In the genomic region with DNA sequence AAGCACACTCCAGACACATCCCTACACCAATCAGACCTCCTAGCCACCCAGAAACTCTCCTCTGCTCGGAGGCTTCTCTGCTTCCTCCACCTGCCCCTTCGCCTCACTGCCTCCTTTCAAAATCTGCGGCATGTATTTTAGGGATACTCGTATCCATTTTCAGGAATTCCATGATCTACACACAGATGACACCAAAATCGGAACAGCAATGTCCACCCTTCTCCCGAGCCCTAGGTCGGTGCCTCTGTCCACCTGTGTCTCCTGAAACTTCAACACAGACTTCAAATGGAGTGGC, we compare ENCODE assay signal across 2 cellular contexts.
TF ChIP-seq lines count a peak whose summit lies in the region.

No MANE protein-coding gene starts in this region.

TF ChIP-seq in SK-N-SH, 30 proteins besides CTCF, POLR2A, EP300 and RAD21 (continued from another document):
- TF ChIP-seq, protein P1, sequence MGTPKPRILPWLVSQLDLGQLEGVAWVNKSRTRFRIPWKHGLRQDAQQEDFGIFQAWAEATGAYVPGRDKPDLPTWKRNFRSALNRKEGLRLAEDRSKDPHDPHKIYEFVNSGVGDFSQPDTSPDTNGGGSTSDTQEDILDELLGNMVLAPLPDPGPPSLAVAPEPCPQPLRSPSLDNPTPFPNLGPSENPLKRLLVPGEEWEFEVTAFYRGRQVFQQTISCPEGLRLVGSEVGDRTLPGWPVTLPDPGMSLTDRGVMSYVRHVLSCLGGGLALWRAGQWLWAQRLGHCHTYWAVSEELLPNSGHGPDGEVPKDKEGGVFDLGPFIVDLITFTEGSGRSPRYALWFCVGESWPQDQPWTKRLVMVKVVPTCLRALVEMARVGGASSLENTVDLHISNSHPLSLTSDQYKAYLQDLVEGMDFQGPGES (IDR thresholded peaks at IDR 0.05; ENCODE audit: low read depth, low read length) = no peak
- TF ChIP-seq RCOR1 (IDR thresholded peaks at IDR 0.05; ENCODE audit: low read length) (no peak), TAF1 (IDR thresholded peaks at IDR 0.05; ENCODE audit: borderline replicate concordance, low read depth, low read length) (no peak), FOXJ3 (CRISPR knock-in tag; IDR thresholded peaks at IDR 0.05) (no peak), CHD2 (IDR thresholded peaks at IDR 0.05; ENCODE audit: low read length, partially characterized antibody) (no peak), POLR2AphosphoS5 (IDR thresholded peaks at IDR 0.05; ENCODE audit: low read depth, low read length) (no peak), SMC3 (IDR thresholded peaks at IDR 0.05; ENCODE audit: low read depth, low read length) (no peak), MXI1 (IDR thresholded peaks at IDR 0.05; ENCODE audit: low read depth, low read length) (no peak), SIN3A (IDR thresholded peaks at IDR 0.05; ENCODE audit: borderline replicate concordance, low read depth, low read length) (no peak)
- TF ChIP-seq, protein P2, sequence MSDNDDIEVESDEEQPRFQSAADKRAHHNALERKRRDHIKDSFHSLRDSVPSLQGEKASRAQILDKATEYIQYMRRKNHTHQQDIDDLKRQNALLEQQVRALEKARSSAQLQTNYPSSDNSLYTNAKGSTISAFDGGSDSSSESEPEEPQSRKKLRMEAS (IDR thresholded peaks at IDR 0.05; ENCODE audit: low read depth) = no peak

TF ChIP-seq in SK-N-SH treated with all-trans-retinoic acid at 6 μM for 48 hours, 23 proteins besides CTCF, POLR2A, EP300 and RAD21 (continued from another document):
- TF ChIP-seq, protein P3, sequence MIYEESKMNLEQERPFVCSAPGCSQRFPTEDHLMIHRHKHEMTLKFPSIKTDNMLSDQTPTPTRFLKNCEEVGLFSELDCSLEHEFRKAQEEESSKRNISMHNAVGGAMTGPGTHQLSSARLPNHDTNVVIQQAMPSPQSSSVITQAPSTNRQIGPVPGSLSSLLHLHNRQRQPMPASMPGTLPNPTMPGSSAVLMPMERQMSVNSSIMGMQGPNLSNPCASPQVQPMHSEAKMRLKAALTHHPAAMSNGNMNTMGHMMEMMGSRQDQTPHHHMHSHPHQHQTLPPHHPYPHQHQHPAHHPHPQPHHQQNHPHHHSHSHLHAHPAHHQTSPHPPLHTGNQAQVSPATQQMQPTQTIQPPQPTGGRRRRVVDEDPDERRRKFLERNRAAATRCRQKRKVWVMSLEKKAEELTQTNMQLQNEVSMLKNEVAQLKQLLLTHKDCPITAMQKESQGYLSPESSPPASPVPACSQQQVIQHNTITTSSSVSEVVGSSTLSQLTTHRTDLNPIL (CRISPR knock-in tag; IDR thresholded peaks at IDR 0.05; ENCODE audit: low read depth) = no peak
- TF ChIP-seq, protein P4, sequence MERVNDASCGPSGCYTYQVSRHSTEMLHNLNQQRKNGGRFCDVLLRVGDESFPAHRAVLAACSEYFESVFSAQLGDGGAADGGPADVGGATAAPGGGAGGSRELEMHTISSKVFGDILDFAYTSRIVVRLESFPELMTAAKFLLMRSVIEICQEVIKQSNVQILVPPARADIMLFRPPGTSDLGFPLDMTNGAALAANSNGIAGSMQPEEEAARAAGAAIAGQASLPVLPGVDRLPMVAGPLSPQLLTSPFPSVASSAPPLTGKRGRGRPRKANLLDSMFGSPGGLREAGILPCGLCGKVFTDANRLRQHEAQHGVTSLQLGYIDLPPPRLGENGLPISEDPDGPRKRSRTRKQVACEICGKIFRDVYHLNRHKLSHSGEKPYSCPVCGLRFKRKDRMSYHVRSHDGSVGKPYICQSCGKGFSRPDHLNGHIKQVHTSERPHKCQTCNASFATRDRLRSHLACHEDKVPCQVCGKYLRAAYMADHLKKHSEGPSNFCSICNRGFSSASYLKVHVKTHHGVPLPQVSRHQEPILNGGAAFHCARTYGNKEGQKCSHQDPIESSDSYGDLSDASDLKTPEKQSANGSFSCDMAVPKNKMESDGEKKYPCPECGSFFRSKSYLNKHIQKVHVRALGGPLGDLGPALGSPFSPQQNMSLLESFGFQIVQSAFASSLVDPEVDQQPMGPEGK (CRISPR knock-in tag; IDR thresholded peaks at IDR 0.05; ENCODE audit: borderline replicate concordance) = no peak
- TF ChIP-seq ZNF70 (CRISPR knock-in tag; IDR thresholded peaks at IDR 0.05) (no peak), ZFP30 (CRISPR knock-in tag; IDR thresholded peaks at IDR 0.05) (no peak), ZNF8 (CRISPR knock-in tag; IDR thresholded peaks at IDR 0.05) (no peak), SNAI2 (CRISPR knock-in tag; IDR thresholded peaks at IDR 0.05) (no peak), ZNF565 (CRISPR knock-in tag; conservative IDR thresholded peaks at IDR 0.05; ENCODE audit: low read depth) (no peak)
